ENCODE assay signal across 14 cellular contexts in the genomic region with DNA sequence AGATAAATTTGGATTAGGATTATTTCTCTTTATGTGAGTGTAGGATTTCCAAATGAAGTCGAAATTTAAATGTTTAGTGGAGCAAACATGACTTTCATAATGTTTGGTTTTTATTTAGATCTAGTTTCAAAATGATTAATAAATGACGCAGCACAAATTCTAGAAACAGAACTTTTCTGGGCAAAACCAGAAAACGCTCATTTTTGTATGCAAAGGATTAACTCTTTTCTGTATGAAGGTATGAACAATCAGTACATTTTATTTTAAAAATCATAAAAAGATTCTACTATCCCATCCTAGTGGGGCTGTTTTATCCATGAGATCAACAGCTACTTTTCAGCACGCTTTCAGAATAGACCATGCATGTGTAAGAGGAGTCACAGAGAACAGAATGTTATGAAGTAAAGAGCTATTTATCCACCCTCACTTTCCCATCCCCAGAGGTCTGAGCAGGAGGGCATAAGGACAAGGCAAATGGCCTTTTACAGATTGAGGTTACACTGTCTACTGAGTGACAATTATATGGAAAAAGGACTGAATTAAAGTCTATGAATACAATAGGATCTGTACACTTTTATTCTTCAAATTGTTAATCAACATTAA.
DNase-seq lines count a peak whose midpoint lies in the region; ATAC-seq, FAIRE-seq and TF ChIP-seq lines count a peak whose summit lies in the region.
"Had no signal": no experiment of that assay in that cellular context is flagged by ENCODE, and none has a peak within 500 bp of the region (broad histone marks: within the 10 kb centered on the region; RNA-seq: fewer than 3 reads in every experiment).

No MANE protein-coding gene starts in this region.

- in situ Hi-C loops in GM12878 (cut with MboI): no loop called here

- H3K4me3 ChIP-seq in GM12878: peak overlapping the region; percentile 25; the same call in 1 of the 2 replicates
- H3K4me3 ChIP-seq in dorsolateral prefrontal cortex: peak overlapping the region in 2 of 59 donors; percentile 12 to 13
- H3K4me3 ChIP-seq in SJCRH30: no peak overlapping the region
- no peak overlapping the region for H3K4me3 ChIP-seq in colonic mucosa
- H3K4me3 ChIP-seq: BLaER1, esophagus muscularis mucosa, sigmoid colon had no signal

- no peak for TF ChIP-seq POLR2A in GM12878 (IDR thresholded peaks at IDR 0.05; ENCODE audit: low read depth, low read length)

- no peaks in the 10 kb centered on the region for H3K27me3 ChIP-seq in GM12878 (replicated peaks in 1 of 2; ENCODE audit: control insufficient read depth in 2 of 2, insufficient read depth in 2 of 2, low read length in 1 of 2)
- no peaks in the 10 kb centered on the region for H3K27me3 ChIP-seq in dorsolateral prefrontal cortex
- H3K27me3 ChIP-seq in SJCRH30: no peaks in the 10 kb centered on the region
- no peaks in the 10 kb centered on the region for H3K27me3 ChIP-seq in colonic mucosa
- H3K27me3 ChIP-seq: BLaER1, esophagus muscularis mucosa, sigmoid colon had no signal

- DNase-seq in AG08396 (ENCODE audit: low spot score) (peak; percentile 16), GM12878 (ENCODE audit: low read depth, low spot score) (no peak), dorsolateral prefrontal cortex (no peak), SJCRH30 (no peak), colonic mucosa (no peak), Kasumi-1 (lab: John Stamatoyannopoulos, UW) (no peak)
- DNase-seq: naive B cell, NCI-H1694, sigmoid colon had no signal

- H3K27ac ChIP-seq in GM12878 (ENCODE audit: control insufficient read depth, insufficient read depth) (peak overlapping the region; percentile 74), dorsolateral prefrontal cortex (no peak overlapping the region), SJCRH30 (no peak overlapping the region), colonic mucosa (no peak overlapping the region)
- H3K27ac ChIP-seq: BLaER1, esophagus muscularis mucosa, sigmoid colon had no signal

- H4K20me1 ChIP-seq in GM12878 (ENCODE audit: control insufficient read depth, insufficient read depth): no peaks in the 10 kb centered on the region
- H4K20me1 ChIP-seq: BLaER1 had no signal

- H3K79me2 ChIP-seq in GM12878 (ENCODE audit: control insufficient read depth, insufficient read depth, low read length): no peaks in the 10 kb centered on the region; the same call in 1 of the 2 replicates

- no peak for TF ChIP-seq RAD21 in GM12878 (IDR thresholded peaks at IDR 0.05; ENCODE audit: insufficient read depth, low read depth, low read length)

- WGBS in GM12878 (ENCODE audit: insufficient coverage, insufficient replicate concordance, low lambda C conversion rate, missing lambda C conversion rate): 2% methylated on average over 4 of the region's 4 CpGs

- peaks cover 14% of the 10 kb centered on the region; the same call in 1 of the 2 replicates for H3K4me1 ChIP-seq in GM12878 (ENCODE audit: control insufficient read depth, insufficient read depth, low read length)
- H3K4me1 ChIP-seq in SJCRH30: no peaks in the 10 kb centered on the region
- H3K4me1 ChIP-seq in colonic mucosa: no peaks in the 10 kb centered on the region
- H3K4me1 ChIP-seq: esophagus muscularis mucosa, sigmoid colon had no signal

- peak overlapping the region; percentile 68 for H2AFZ ChIP-seq in GM12878 (ENCODE audit: control insufficient read depth, low read depth, low read length)

- SMC1A ChIA-PET in GM12878 (lab: Charles Lee; ENCODE audit: uncharacterized antibody, unreplicated experiment): interaction anchor here (0.6 to 4.5 kb wide), 8 partner anchors 7 to 244 kb away, joined by 3 to 25 read pairs (median 4); no protein-coding TSS in a partner anchor

- CTCF ChIA-PET in GM12878 (lab: Yijun Ruan, JAX): interaction anchor here (1.0 to 2.0 kb wide), 4 partner anchors 10 to 63 kb away, joined by 3 to 5 read pairs (median 4); no protein-coding TSS in a partner anchor

- POLR2A ChIA-PET in GM12878 (lab: Charles Lee): interaction anchor here (0.7 to 1.5 kb wide), 3 partner anchors 8 to 17 kb away, joined by 3 read pairs; no protein-coding TSS in a partner anchor

- H3K36me3 ChIP-seq in GM12878 (ENCODE audit: control insufficient read depth in 2 of 2, insufficient read depth in 2 of 2, low read length in 1 of 2) (no peaks in the 10 kb centered on the region), SJCRH30 (no peaks in the 10 kb centered on the region), colonic mucosa (no peaks in the 10 kb centered on the region)
- H3K36me3 ChIP-seq: esophagus muscularis mucosa, sigmoid colon had no signal

- ATAC-seq in GM18502 (IDR thresholded peaks at IDR 0.05; ENCODE audit: poor library complexity, unreplicated experiment): peak; percentile 52
- ATAC-seq in HG03108 (IDR thresholded peaks at IDR 0.05; ENCODE audit: unreplicated experiment): peak; percentile 45
- ATAC-seq in GM12878: peak; percentile 80

- peak in 1 of 2 experiments; percentile 33; a peak in 1 of 4 replicates for TF ChIP-seq EP300 in GM12878 (IDR thresholded peaks at IDR 0.05; ENCODE audit: borderline replicate concordance in 1 of 2, control insufficient read depth in 1 of 2, low read depth in 2 of 2, low read length in 2 of 2)

- FAIRE-seq in GM12878 (lab: Jason Lieb, UNC): no peak
- FAIRE-seq: G401.6 had no signal

- H3K9ac ChIP-seq in GM12878 (ENCODE audit: control insufficient read depth, insufficient read depth, low read length) (peak overlapping the region; percentile 11; the same call in 1 of the 2 replicates), colonic mucosa (ENCODE audit: low read depth in 2 of 2, low read length in 2 of 2) (no peak overlapping the region)
- H3K9ac ChIP-seq: BLaER1 had no signal

- H3K9me3 ChIP-seq in GM12878 (replicated peaks; ENCODE audit: control insufficient read depth, insufficient read depth, low read length) (peaks cover 11% of the 10 kb centered on the region), SJCRH30 (replicated peaks) (peaks cover 11% of the 10 kb centered on the region), colonic mucosa (peaks cover 5% of the 10 kb centered on the region)

- BruUV-seq in GM12878 (replicated peaks; lab: Mats Ljungman, UMichigan): no TSS peak

- RAD21 ChIA-PET in GM12878 (lab: Charles Lee; ENCODE audit: unreplicated experiment): interaction anchor here (0.7 to 4.0 kb wide), 3 partner anchors 8 to 21 kb away, joined by 3 to 13 read pairs (median 6); no protein-coding TSS in a partner anchor

- no peak for TF ChIP-seq CTCF in GM12878 (IDR thresholded peaks at IDR 0.05 in 2 of 3, conservative IDR thresholded peaks at IDR 0.05 in 1 of 3; ENCODE audit: control insufficient read depth in 2 of 3, extremely low read depth in 1 of 3, insufficient read depth in 1 of 3, low read depth in 3 of 3, low read length in 3 of 3)
- TF ChIP-seq CTCF in dorsolateral prefrontal cortex (IDR thresholded peaks at IDR 0.05 in 54 of 56, conservative IDR thresholded peaks at IDR 0.05 in 2 of 56; ENCODE audit: low read depth in 1 of 56, partially characterized antibody in 56 of 56): no peak
- no peak for TF ChIP-seq CTCF in colonic mucosa (IDR thresholded peaks at IDR 0.05)

- intact Hi-C loops in GM12878 (cut with micrococcal nuclease; ENCODE audit: unreplicated experiment): loop anchor here (5.0 kb wide), 1 partner anchor 83 kb away; a partner anchor contains a TSS
- intact Hi-C loops in dorsolateral prefrontal cortex (cut with DNase I): no loop called here
- intact Hi-C loops in colonic mucosa (cut with DNase I): no loop called here

- peak overlapping the region; percentile 78 for H3K4me2 ChIP-seq in GM12878 (ENCODE audit: control insufficient read depth, insufficient read depth)
- H3K4me2 ChIP-seq: BLaER1 had no signal

TF ChIP-seq in GM12878, 131 proteins besides CTCF, POLR2A, EP300 and RAD21 (continues in another document):
- TF ChIP-seq MEF2A (IDR thresholded peaks at IDR 0.05; ENCODE audit: insufficient read depth, low read depth, low read length) (peak; percentile 83), RCOR1 (conservative IDR thresholded peaks at IDR 0.05; ENCODE audit: low read depth, low read length) (no peak), CREB1 (IDR thresholded peaks at IDR 0.05; ENCODE audit: low read depth) (peak; percentile 62), ZNF24 (IDR thresholded peaks at IDR 0.05) (peak; percentile 26; the same call in 1 of the 2 replicates), CREM (IDR thresholded peaks at IDR 0.05; ENCODE audit: low read depth) (peak; percentile 51; the same call in 1 of the 2 replicates), SMC3 (IDR thresholded peaks at IDR 0.05; ENCODE audit: borderline replicate concordance, low read length) (no peak), BACH1 (IDR thresholded peaks at IDR 0.05; ENCODE audit: borderline replicate concordance) (peak; percentile 77), NFIC (IDR thresholded peaks at IDR 0.05; ENCODE audit: low read depth, low read length) (peak; percentile 87), NRF1 (conservative IDR thresholded peaks at IDR 0.05; ENCODE audit: low read depth, low read length) (no peak), FOXM1 (IDR thresholded peaks at IDR 0.05; ENCODE audit: low read depth, low read length) (peak; percentile 50; the same call in 1 of the 2 replicates), RUNX3 (IDR thresholded peaks at IDR 0.05; ENCODE audit: low read length) (peak; percentile 68; the same call in 1 of the 2 replicates), JUNB (IDR thresholded peaks at IDR 0.05) (peak; percentile 93)
- TF ChIP-seq, protein P1, sequence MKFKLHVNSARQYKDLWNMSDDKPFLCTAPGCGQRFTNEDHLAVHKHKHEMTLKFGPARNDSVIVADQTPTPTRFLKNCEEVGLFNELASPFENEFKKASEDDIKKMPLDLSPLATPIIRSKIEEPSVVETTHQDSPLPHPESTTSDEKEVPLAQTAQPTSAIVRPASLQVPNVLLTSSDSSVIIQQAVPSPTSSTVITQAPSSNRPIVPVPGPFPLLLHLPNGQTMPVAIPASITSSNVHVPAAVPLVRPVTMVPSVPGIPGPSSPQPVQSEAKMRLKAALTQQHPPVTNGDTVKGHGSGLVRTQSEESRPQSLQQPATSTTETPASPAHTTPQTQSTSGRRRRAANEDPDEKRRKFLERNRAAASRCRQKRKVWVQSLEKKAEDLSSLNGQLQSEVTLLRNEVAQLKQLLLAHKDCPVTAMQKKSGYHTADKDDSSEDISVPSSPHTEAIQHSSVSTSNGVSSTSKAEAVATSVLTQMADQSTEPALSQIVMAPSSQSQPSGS (IDR thresholded peaks at IDR 0.05; ENCODE audit: low read length): peak; percentile 74
- TF ChIP-seq, protein P2, sequence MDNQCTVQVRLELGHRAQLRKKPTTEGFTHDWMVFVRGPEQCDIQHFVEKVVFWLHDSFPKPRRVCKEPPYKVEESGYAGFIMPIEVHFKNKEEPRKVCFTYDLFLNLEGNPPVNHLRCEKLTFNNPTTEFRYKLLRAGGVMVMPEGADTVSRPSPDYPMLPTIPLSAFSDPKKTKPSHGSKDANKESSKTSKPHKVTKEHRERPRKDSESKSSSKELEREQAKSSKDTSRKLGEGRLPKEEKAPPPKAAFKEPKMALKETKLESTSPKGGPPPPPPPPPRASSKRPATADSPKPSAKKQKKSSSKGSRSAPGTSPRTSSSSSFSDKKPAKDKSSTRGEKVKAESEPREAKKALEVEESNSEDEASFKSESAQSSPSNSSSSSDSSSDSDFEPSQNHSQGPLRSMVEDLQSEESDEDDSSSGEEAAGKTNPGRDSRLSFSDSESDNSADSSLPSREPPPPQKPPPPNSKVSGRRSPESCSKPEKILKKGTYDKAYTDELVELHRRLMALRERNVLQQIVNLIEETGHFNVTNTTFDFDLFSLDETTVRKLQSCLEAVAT (IDR thresholded peaks at IDR 0.05): no peak
